In genomic region chr4:57060717-57061067, GRCh38 we compare ENCODE assay signal across 10 cellular contexts. TPM values are rescaled to one million over a fixed set of nuclear protein-coding genes. Genes with fewer than 3 reads are reported as not detected.
DNase-seq lines count a peak whose midpoint lies in the region; ATAC-seq, FAIRE-seq and TF ChIP-seq lines count a peak whose summit lies in the region.
"Not testable (repeated sequence)": the region's sequence is repeated elsewhere in the genome, so short reads cannot be mapped to it uniquely, and the experiment has no call there.
"Had no signal": no experiment of that assay in that cellular context is flagged by ENCODE, and none has a peak within 500 bp of the region (broad histone marks: within the 10 kb centered on the region; RNA-seq: fewer than 3 reads in every experiment).

No MANE protein-coding gene starts in this region.

- intact Hi-C loops in CD14-positive monocyte (cut with micrococcal nuclease); ascending aorta (cut with DNase I); kidney (cut with DNase I); sigmoid colon (cut with DNase I): not testable (repeated sequence)
- intact Hi-C loops in testis (cut with DNase I; ENCODE audit: low total_unique reads) (loop anchor here (10.0 kb wide), 1 partner anchor 54 kb away; the partner anchor contains the start of gene IGFBP7), aorta (cut with DNase I) (loop anchor here in 1 of 2 donors (2.0 kb wide), 1 partner anchor 20 kb away; no protein-coding TSS in a partner anchor)

- H3K36me3 ChIP-seq in ascending aorta; H1 (ENCODE audit: control insufficient read depth in 2 of 4, insufficient read depth in 4 of 4, low read length in 3 of 4); kidney (ENCODE audit: control insufficient read depth in 1 of 2, insufficient read depth in 2 of 2, low read length in 2 of 2); sigmoid colon; testis (ENCODE audit: low read depth, missing control alignments); aorta (ENCODE audit: control insufficient read depth in 1 of 2, insufficient read depth in 2 of 2, low read length in 1 of 2): not testable (repeated sequence)

- H2AK5ac ChIP-seq in H1 (ENCODE audit: low read depth, low read length) = not testable (repeated sequence)

- H2AFZ ChIP-seq in H1 (ENCODE audit: low read length) = not testable (repeated sequence)

- not testable (repeated sequence) for H3K23me2 ChIP-seq in H1 (ENCODE audit: low read depth, low read length)

- peaks cover 26 to 80% of the 10 kb centered on the region in 2 donors for H3K4me1 ChIP-seq in ascending aorta
- not testable (repeated sequence) for H3K4me1 ChIP-seq in H1 (replicated peaks in 1 of 4; ENCODE audit: control insufficient read depth in 3 of 4, insufficient read depth in 4 of 4, low read length in 3 of 4)
- H3K4me1 ChIP-seq in kidney (ENCODE audit: control insufficient read depth in 1 of 2, insufficient read depth in 1 of 2, low read depth in 1 of 2, low read length in 2 of 2) = peaks cover 42 to 49% of the 10 kb centered on the region in 2 donors
- peaks cover 0 to 89% (median 83%) of the 10 kb centered on the region in 4 donors for H3K4me1 ChIP-seq in sigmoid colon
- H3K4me1 ChIP-seq in testis = peaks cover 50% of the 10 kb centered on the region
- H3K4me1 ChIP-seq in aorta (ENCODE audit: control insufficient read depth in 1 of 2, insufficient read depth in 2 of 2, low read length in 2 of 2) = peaks cover 5 to 29% of the 10 kb centered on the region in 2 donors

- peaks cover under 1 to 21% of the 10 kb centered on the region in 2 donors for H3K36me3 Mint-ChIP-seq in CD14-positive monocyte
- peaks cover 24% of the 10 kb centered on the region for H3K36me3 Mint-ChIP-seq in nephron (ENCODE audit: low read depth)

- not testable (repeated sequence) for H3K18ac ChIP-seq in H1 (ENCODE audit: extremely low read depth, low read length)

- H3K27me3 ChIP-seq in ascending aorta; H1 (replicated peaks in 1 of 4; ENCODE audit: control insufficient read depth in 3 of 4, extremely low read depth in 1 of 4, insufficient read depth in 3 of 4, low read length in 3 of 4); sigmoid colon; testis; aorta (ENCODE audit: control insufficient read depth in 1 of 2, insufficient read depth in 2 of 2, low read length in 1 of 2): not testable (repeated sequence)

- not testable (repeated sequence) for H3K9ac ChIP-seq in H1 (replicated peaks in 1 of 4; ENCODE audit: extremely low read depth in 1 of 4, low read depth in 3 of 4, low read length in 3 of 4); kidney (ENCODE audit: low read length in 2 of 2)

- not testable (repeated sequence) for H3K14ac ChIP-seq in H1 (ENCODE audit: insufficient read length)

- FAIRE-seq in H1 (lab: Jason Lieb, UNC); kidney (lab: Jason Lieb, UNC): not testable (repeated sequence)

- TF ChIP-seq RAD21 in H1 (IDR thresholded peaks at IDR 0.05 in 1 of 2, conservative IDR thresholded peaks at IDR 0.05 in 1 of 2; ENCODE audit: low read depth in 2 of 2, low read length in 2 of 2) = not testable (repeated sequence)

- not testable (repeated sequence) for TF ChIP-seq POLR2A in H1 (IDR thresholded peaks at IDR 0.05; ENCODE audit: control extremely low read depth in 1 of 2, low read depth in 2 of 2, low read length in 2 of 2); sigmoid colon (IDR thresholded peaks at IDR 0.05); testis (IDR thresholded peaks at IDR 0.05)

- not testable (repeated sequence) for H2BK12ac ChIP-seq in H1 (ENCODE audit: low read depth, low read length)

- H4K8ac ChIP-seq in H1 (ENCODE audit: extremely low read depth, insufficient read depth, low read length) = not testable (repeated sequence)

- TF ChIP-seq CTCF in CD14-positive monocyte (IDR thresholded peaks at IDR 0.05); ascending aorta (IDR thresholded peaks at IDR 0.05); H1 (IDR thresholded peaks at IDR 0.05; ENCODE audit: control extremely low read depth in 1 of 3, insufficient read depth in 1 of 3, low read depth in 1 of 3, low read length in 3 of 3); kidney (IDR thresholded peaks at IDR 0.05; ENCODE audit: borderline replicate concordance, extremely low read depth, insufficient read depth); nephron (IDR thresholded peaks at IDR 0.05; ENCODE audit: unreplicated experiment in 3 of 3); sigmoid colon (IDR thresholded peaks at IDR 0.05); testis (IDR thresholded peaks at IDR 0.05): not testable (repeated sequence)

- H4K20me1 ChIP-seq in H1 (replicated peaks in 1 of 2; ENCODE audit: control insufficient read depth in 1 of 2, insufficient read depth in 2 of 2, low read length in 2 of 2) = not testable (repeated sequence)

- H3K27me3 Mint-ChIP-seq in CD14-positive monocyte (ENCODE audit: low read depth in 3 of 3); nephron (ENCODE audit: low read depth): not testable (repeated sequence)

- not testable (repeated sequence) for H3K9me3 Mint-ChIP-seq in CD14-positive monocyte, nephron

- H3K27ac Mint-ChIP-seq in CD14-positive monocyte (peak overlapping the region in 4 of 7 donors; percentile 14 to 59 (median 30)), nephron (peak overlapping the region in 2 of 3 experiments; percentile 76 to 96)

- H2BK20ac ChIP-seq in H1 (ENCODE audit: low read length) = not testable (repeated sequence)

- peak overlapping the region in 1 of 2 donors; percentile 5 for H3K4me3 ChIP-seq in ascending aorta
- H3K4me3 ChIP-seq in H1 (ENCODE audit: extremely low read depth in 1 of 4, insufficient read depth in 2 of 4, low read depth in 3 of 4, low read length in 4 of 4); kidney (ENCODE audit: low read length in 2 of 2); sigmoid colon; testis; aorta (ENCODE audit: low read length in 2 of 2): not testable (repeated sequence)

- H4K5ac ChIP-seq in H1 (ENCODE audit: insufficient read length, low read depth, low read length) = not testable (repeated sequence)

- H3K23ac ChIP-seq in H1 (ENCODE audit: insufficient read length) = not testable (repeated sequence)

- H3K56ac ChIP-seq in H1 (replicated peaks; ENCODE audit: insufficient read length, low read depth, low read length) = not testable (repeated sequence)

- not testable (repeated sequence) for DNase-seq in CD14-positive monocyte (ENCODE audit: low spot score); ascending aorta (ENCODE audit: low spot score in 2 of 2); H1 (ENCODE audit: low read depth in 1 of 2, low spot score in 2 of 2); kidney; sigmoid colon; testis; aorta

- WGBS in H1 (ENCODE audit: extremely low coverage in 1 of 2, insufficient coverage in 1 of 2, insufficient read length in 1 of 2, insufficient replicate concordance in 2 of 2, low coverage in 1 of 2, low lambda C conversion rate in 2 of 2, missing lambda C conversion rate in 1 of 2), 2 experiments = 89% methylated on average over 6 of the region's 6 CpGs; no CpG with 5 or more reads in 1 of the 2 experiments
- 53 to 78% methylated on average over 6 of the region's 6 CpGs for WGBS in sigmoid colon, 2 donors
- WGBS in testis, 2 donors = 65 to 73% methylated on average over 6 of the region's 6 CpGs
- WGBS in aorta, 2 donors = 34 to 36% methylated on average over 6 of the region's 6 CpGs

- H2BK120ac ChIP-seq in H1 (replicated peaks; ENCODE audit: low read depth, low read length) = not testable (repeated sequence)

- not testable (repeated sequence) for H3K4ac ChIP-seq in H1 (replicated peaks; ENCODE audit: insufficient read length, low read depth, low read length)

- H2BK5ac ChIP-seq in H1 (ENCODE audit: low read depth, low read length) = not testable (repeated sequence)

- H3K4me2 ChIP-seq in H1 (ENCODE audit: insufficient read depth in 1 of 2, low read depth in 2 of 2, low read length in 2 of 2) = not testable (repeated sequence)

- CTCF ChIA-PET in H1 (lab: Charles Lee; ENCODE audit: partially characterized antibody) = not testable (repeated sequence)

- H3K79me1 ChIP-seq in H1 (ENCODE audit: low read depth, low read length) = not testable (repeated sequence)

- H3K79me2 ChIP-seq in H1 (ENCODE audit: control insufficient read depth in 1 of 2, insufficient read depth in 2 of 2, low read length in 2 of 2) = not testable (repeated sequence)

- peak overlapping the region; percentile 90 to 93 for H3K27ac ChIP-seq in ascending aorta
- not testable (repeated sequence) for H3K27ac ChIP-seq in H1 (ENCODE audit: low read depth, low read length)
- peak overlapping the region; percentile 58 to 76 for H3K27ac ChIP-seq in kidney (ENCODE audit: low read depth in 2 of 2, low read length in 2 of 2)
- H3K27ac ChIP-seq in sigmoid colon = peak overlapping the region in 3 of 4 donors; percentile 51 to 79 (median 72)
- H3K27ac ChIP-seq in testis = peak overlapping the region; percentile 21 to 69
- H3K27ac ChIP-seq in aorta (ENCODE audit: low read depth in 1 of 2, low read length in 2 of 2) = peak overlapping the region; percentile 90 to 96

- H2BK15ac ChIP-seq in H1 (ENCODE audit: low read length) = not testable (repeated sequence)

- not testable (repeated sequence) for H4K91ac ChIP-seq in H1 (replicated peaks; ENCODE audit: insufficient read length, low read length)

- H3K9me3 ChIP-seq in ascending aorta; H1 (ENCODE audit: insufficient read depth in 2 of 2, low read depth in 1 of 2, low read length in 1 of 2); kidney (ENCODE audit: control insufficient read depth in 1 of 2, low read length in 2 of 2); sigmoid colon; testis; aorta (ENCODE audit: control insufficient read depth, low read length): not testable (repeated sequence)

- not testable (repeated sequence) for TF ChIP-seq EP300 in H1 (IDR thresholded peaks at IDR 0.05; ENCODE audit: borderline replicate concordance in 1 of 2, low read depth in 2 of 2, low read length in 2 of 2); sigmoid colon (IDR thresholded peaks at IDR 0.05)

- ATAC-seq in aorta (ENCODE audit: low FRiP score) = not testable (repeated sequence)

- H3K4me3 Mint-ChIP-seq in CD14-positive monocyte, nephron: not testable (repeated sequence)

- POLR2A ChIA-PET in H1 (lab: Charles Lee; ENCODE audit: partially characterized antibody) = not testable (repeated sequence)

- H3K4me1 Mint-ChIP-seq in CD14-positive monocyte = not testable (repeated sequence)
- peaks cover 46% of the 10 kb centered on the region for H3K4me1 Mint-ChIP-seq in nephron

RNA-seq across cellular contexts. Expression of gene IGFBP7, which starts 49.5 kb away (rescaled TPM):
- 10 to 100 TPM; 46.9 to 53.1 TPM for polyA plus RNA-seq in CD14-positive monocyte
- total RNA-seq in ascending aorta = 6,655 TPM
- 0.48 and 0.55 TPM in 2 replicates for total RNA-seq in H1 (2021; fragmentation: NEBNext Ultra II Directional; extraction: Animal tissue kit (Norgen Biotek cat#: 25700))
- 0.17 and 0.25 TPM in 2 replicates for polyA plus RNA-seq in H1 (2011; rRNA removed)
- 0.31 TPM for polyA plus RNA-seq in H1 (2011; cell fraction: cytosol; rRNA removed)
- polyA plus RNA-seq in H1 (2011; cell fraction: nucleus; rRNA removed) = 0.23 TPM
- 0.13 to 1.2 TPM (median 0.37 TPM) in 4 replicates for polyA plus RNA-seq in H1 (2012, experiment 1 of 2)
- polyA plus RNA-seq in H1 (2012, experiment 2 of 2) = 0.84 TPM
- 3.8 TPM for polyA plus RNA-seq in H1 (2013, experiment 1 of 2)
- 5.5 TPM for polyA plus RNA-seq in H1 (2013, experiment 2 of 2)
- polyA minus RNA-seq in H1 (2011; rRNA and poly(A)+ RNA removed) = not detected in 2 replicates
- polyA minus RNA-seq in H1 (2011; cell fraction: cytosol; rRNA and poly(A)+ RNA removed) = not detected
- polyA minus RNA-seq in H1 (2011; cell fraction: nucleus; rRNA and poly(A)+ RNA removed) = 0.70 TPM
- total RNA-seq in kidney = 1,703 TPM
- polyA plus RNA-seq in kidney (ENCODE audit: insufficient read depth, low read depth, low replicate concordance) = 2,157 TPM
- total RNA-seq in sigmoid colon = 100 to 1,000 TPM; 474 to 834 (median 779) TPM
- polyA plus RNA-seq in sigmoid colon = 100 to 1,000 TPM in 1 of 3 donors, 10 to 100 TPM in 2; 29.8 to 199 (median 46.2) TPM
- 100 to 1,000 TPM; 451 to 817 TPM for total RNA-seq in testis
- 531 TPM for polyA plus RNA-seq in testis (ENCODE audit: insufficient read depth, low read depth, low replicate concordance)
- 1,000 to 10,000 TPM; 2,521 to 2,714 TPM for total RNA-seq in aorta
- polyA plus RNA-seq in aorta = 1,000 to 10,000 TPM; 2,886 to 5,050 TPM
- total RNA-seq: CD8-positive, alpha-beta memory T cell; PC-3 had no signal
- polyA plus RNA-seq: CD8-positive, alpha-beta memory T cell had no signal

Comparison
In these comparisons a context has a peak if more than half of its experiments do, and no peak if none do; other contexts are left out.
1. RNA of gene IGFBP7, which starts 49.5 kb away (total RNA-seq): 6,655 TPM in ascending aorta (single experiment), 2,521 to 2,714 TPM in aorta, 1,703 TPM in kidney (single experiment), 451 to 817 TPM in testis and 474 to 834 TPM in sigmoid colon; 0.48 to 0.55 TPM in H1; every median in the first group is over 100 times any median in the second.